ENCODE assay signal across 20 cellular contexts in genomic region chr15:58611731-58612676, GRCh38.
DNase-seq lines count a peak whose midpoint lies in the region; FAIRE-seq and TF ChIP-seq lines count a peak whose summit lies in the region.
"Had no signal": no experiment of that assay in that cellular context is flagged by ENCODE, and none has a peak within 500 bp of the region (broad histone marks: within the 10 kb centered on the region; RNA-seq: fewer than 3 reads in every experiment).

No MANE protein-coding gene starts in this region.

- H3K18ac ChIP-seq in H1 (ENCODE audit: extremely low read depth, low read length), result no peak overlapping the region
- no peak overlapping the region for H3K18ac ChIP-seq in trophoblast cell (ENCODE audit: low read length)

- H2BK120ac ChIP-seq in H1 (replicated peaks; ENCODE audit: low read depth, low read length) (no peak overlapping the region), trophoblast cell (ENCODE audit: insufficient read depth, low read length, poor library complexity) (no peak overlapping the region)

- H4K20me1 ChIP-seq in Loucy (ENCODE audit: insufficient read depth, low read length, poor library complexity, severe bottlenecking) (no peaks in the 10 kb centered on the region), H1 (replicated peaks in 1 of 2; ENCODE audit: control insufficient read depth in 1 of 2, insufficient read depth in 2 of 2, low read length in 2 of 2) (peaks cover 0 to 4% of the 10 kb centered on the region in 2 experiments)

- 0 out of 2 replicates have a peak, but pooled peaks cover 4% of the 10 kb centered on the region for H3K79me1 ChIP-seq in H1 (ENCODE audit: low read depth, low read length)
- H3K79me1 ChIP-seq in trophoblast cell (ENCODE audit: low read length), result no peaks in the 10 kb centered on the region

- WGBS in H1 (ENCODE audit: extremely low coverage in 1 of 2, insufficient coverage in 1 of 2, insufficient read length in 1 of 2, insufficient replicate concordance in 2 of 2, low coverage in 1 of 2, low lambda C conversion rate in 2 of 2, missing lambda C conversion rate in 1 of 2), 2 experiments, result 90% methylated on average over 6 of the region's 6 CpGs; no CpG with 5 or more reads in 1 of the 2 experiments
- no CpG with 5 or more reads among the region's 6 CpGs for WGBS in trophoblast cell (ENCODE audit: extremely low coverage, insufficient coverage, insufficient read length)

- no peak overlapping the region; the same call in 1 of the 2 replicates for H4K8ac ChIP-seq in H1 (ENCODE audit: extremely low read depth, insufficient read depth, low read length)
- no peak overlapping the region for H4K8ac ChIP-seq in trophoblast cell (ENCODE audit: low read depth, low read length)

- H2BK12ac ChIP-seq in H1 (ENCODE audit: low read depth, low read length) (no peak overlapping the region), trophoblast cell (ENCODE audit: low read length) (no peak overlapping the region)

- peaks cover 7% of the 10 kb centered on the region for H3K9me3 ChIP-seq in Loucy (ENCODE audit: insufficient read depth, low read depth, low read length)
- no peaks in the 10 kb centered on the region; a peak in 1 of 4 replicates for H3K9me3 ChIP-seq in H1 (ENCODE audit: insufficient read depth in 2 of 2, low read depth in 1 of 2, low read length in 1 of 2)
- H3K9me3 ChIP-seq in mucosa of rectum (ENCODE audit: control insufficient read depth in 2 of 2, low read length in 2 of 2), result no peaks in the 10 kb centered on the region
- H3K9me3 ChIP-seq in trophoblast cell (ENCODE audit: insufficient read depth, low read depth, low read length), result no peaks in the 10 kb centered on the region
- H3K9me3 ChIP-seq: thyroid gland had no signal

- no peaks in the 10 kb centered on the region for H3K27me3 ChIP-seq in Loucy (ENCODE audit: insufficient read depth, low read length, poor library complexity, severe bottlenecking)
- H3K27me3 ChIP-seq in H1 (replicated peaks in 1 of 4; ENCODE audit: control insufficient read depth in 3 of 4, extremely low read depth in 1 of 4, insufficient read depth in 3 of 4, low read length in 3 of 4), result no peaks in the 10 kb centered on the region
- no peaks in the 10 kb centered on the region for H3K27me3 ChIP-seq in mucosa of rectum (ENCODE audit: control insufficient read depth in 2 of 2, insufficient read depth in 2 of 2, low read length in 2 of 2)
- H3K27me3 ChIP-seq in trophoblast cell (ENCODE audit: insufficient read depth, low read length), result no peaks in the 10 kb centered on the region
- H3K27me3 ChIP-seq: dorsolateral prefrontal cortex, heart left ventricle, spleen, thyroid gland had no signal

- TF ChIP-seq RAD21 in H1 (IDR thresholded peaks at IDR 0.05 in 1 of 2, conservative IDR thresholded peaks at IDR 0.05 in 1 of 2; ENCODE audit: low read depth in 2 of 2, low read length in 2 of 2), result peak in 1 of 2 experiments; percentile 15; a peak in 1 of 4 replicates

- H4K12ac ChIP-seq in trophoblast cell (ENCODE audit: low read depth, low read length), result no peak overlapping the region

- H3K9ac ChIP-seq in Loucy (ENCODE audit: low read depth, low read length, poor library complexity, severe bottlenecking) (no peak overlapping the region), H1 (replicated peaks in 1 of 4; ENCODE audit: extremely low read depth in 1 of 4, low read depth in 3 of 4, low read length in 3 of 4) (no peak overlapping the region), mucosa of rectum (ENCODE audit: low read depth in 1 of 2, low read length in 2 of 2) (peak overlapping the region in 1 of 2 donors; percentile 9), trophoblast cell (ENCODE audit: low read length) (no peak overlapping the region)

- H2AFZ ChIP-seq in Loucy (ENCODE audit: low read length) (no peak overlapping the region), H1 (ENCODE audit: low read length) (no peak overlapping the region), trophoblast cell (ENCODE audit: insufficient read depth, low read length, poor library complexity) (no peak overlapping the region)

- POLR2A ChIA-PET in H1 (lab: Charles Lee; ENCODE audit: partially characterized antibody), result no interaction called here

- H3K79me2 ChIP-seq in Loucy (ENCODE audit: insufficient read depth, low read length) (peaks cover 47% of the 10 kb centered on the region), H1 (ENCODE audit: control insufficient read depth in 1 of 2, insufficient read depth in 2 of 2, low read length in 2 of 2) (peaks cover 0 to 4% of the 10 kb centered on the region in 2 experiments; a peak in 1 of 4 replicates), trophoblast cell (ENCODE audit: control insufficient read depth, insufficient read depth, low read length, poor library complexity) (no peaks in the 10 kb centered on the region)

- H2BK5ac ChIP-seq in H1 (ENCODE audit: low read depth, low read length) (no peak overlapping the region; the same call in 1 of the 2 replicates), trophoblast cell (ENCODE audit: low read depth, low read length, poor library complexity) (no peak overlapping the region)

- no peaks in the 10 kb centered on the region for H3K9me2 ChIP-seq in Loucy (replicated peaks; ENCODE audit: low read depth, low read length)

- H3K4me3 ChIP-seq in Loucy (ENCODE audit: low read length, poor library complexity, severe bottlenecking) (no peak overlapping the region), H1 (ENCODE audit: extremely low read depth in 1 of 4, insufficient read depth in 2 of 4, low read depth in 3 of 4, low read length in 4 of 4) (no peak overlapping the region), mucosa of rectum (ENCODE audit: low read length in 2 of 2) (no peak overlapping the region), trophoblast cell (ENCODE audit: low read depth, low read length) (no peak overlapping the region)
- H3K4me3 ChIP-seq: dorsolateral prefrontal cortex, heart left ventricle, spleen, thyroid gland had no signal

- peak overlapping the region; percentile 3 for H3K27ac ChIP-seq in C4-2B
- no peak overlapping the region for H3K27ac ChIP-seq in H1 (ENCODE audit: low read depth, low read length)
- H3K27ac ChIP-seq in mucosa of rectum (ENCODE audit: low read depth in 2 of 2, low read length in 2 of 2), result peak overlapping the region; percentile 53 to 64
- no peak overlapping the region for H3K27ac ChIP-seq in trophoblast cell (ENCODE audit: low read depth, low read length)
- H3K27ac ChIP-seq: heart left ventricle, spleen, thyroid gland had no signal

- no peak overlapping the region for H3K4me2 ChIP-seq in Loucy (ENCODE audit: low read depth, low read length, poor library complexity, severe bottlenecking)
- no peak overlapping the region for H3K4me2 ChIP-seq in H1 (ENCODE audit: insufficient read depth in 1 of 2, low read depth in 2 of 2, low read length in 2 of 2)
- H3K4me2 ChIP-seq in trophoblast cell (ENCODE audit: low read length), result no peak overlapping the region

- H3K4me1 ChIP-seq in Loucy (ENCODE audit: insufficient read depth, low read length, poor library complexity, severe bottlenecking) (peaks cover 32% of the 10 kb centered on the region), H1 (replicated peaks in 1 of 4; ENCODE audit: control insufficient read depth in 3 of 4, insufficient read depth in 4 of 4, low read length in 3 of 4) (no peaks in the 10 kb centered on the region), mucosa of rectum (ENCODE audit: control insufficient read depth in 2 of 2, insufficient read depth in 2 of 2, low read length in 2 of 2) (peaks cover 11 to 15% of the 10 kb centered on the region in 2 donors), trophoblast cell (ENCODE audit: control insufficient read depth in 1 of 2, insufficient read depth in 2 of 2, low read length in 2 of 2) (peaks cover 0 to 5% of the 10 kb centered on the region in 2 experiments)
- H3K4me1 ChIP-seq: thyroid gland had no signal

- no peak overlapping the region for H2BK15ac ChIP-seq in H1 (ENCODE audit: low read length)

- TF ChIP-seq EP300 in H1 (IDR thresholded peaks at IDR 0.05; ENCODE audit: borderline replicate concordance in 1 of 2, low read depth in 2 of 2, low read length in 2 of 2), result no peak

- TF ChIP-seq CTCF in C4-2B (conservative IDR thresholded peaks at IDR 0.05) (no peak), Loucy (conservative IDR thresholded peaks at IDR 0.05; ENCODE audit: low read length) (peak; percentile 39), H1 (IDR thresholded peaks at IDR 0.05; ENCODE audit: control extremely low read depth in 1 of 3, insufficient read depth in 1 of 3, low read depth in 1 of 3, low read length in 3 of 3) (peak in 2 of 3 experiments; percentile 5 to 13; a peak in 2 of 4 replicates)

- no peak for DNase-seq in H1 (ENCODE audit: low read depth in 1 of 2, low spot score in 2 of 2)
- DNase-seq in trophoblast cell, result no peak
- no peak for DNase-seq in AML-193 (lab: John Stamatoyannopoulos, UW)
- no peak for DNase-seq in cortex of kidney (lab: John Stamatoyannopoulos, UW)
- no peak for DNase-seq in NCI-H146 treated with DMSO at 0.1 percent for 48 hours (lab: John Stamatoyannopoulos, UW; ENCODE audit: unreplicated experiment)
- DNase-seq: ACHN; activated CD8-positive, alpha-beta memory T cell treated with anti-CD3 and anti-CD28 coated beads for 24 hours; activated naive CD8-positive, alpha-beta T cell treated with anti-CD3 and anti-CD28 coated beads, Interleukin-2, amount 10 ng/mL, durations not matched to agents 7 days and 5 days; CD8-positive, alpha-beta memory T cell; DMS79 treated with DMSO at 0.1 percent for 48 hours; dorsolateral prefrontal cortex; heart left ventricle; MV-4-11; NCI-H187 treated with DMSO at 0.1 percent for 48 hours; spleen; thyroid gland had no signal

- no peak for TF ChIP-seq POLR2A in H1 (IDR thresholded peaks at IDR 0.05; ENCODE audit: control extremely low read depth in 1 of 2, low read depth in 2 of 2, low read length in 2 of 2)

- H3K23me2 ChIP-seq in H1 (ENCODE audit: low read depth, low read length), result peaks cover 3% of the 10 kb centered on the region; the same call in 1 of the 2 replicates

- no peak overlapping the region for H2BK20ac ChIP-seq in H1 (ENCODE audit: low read length)

- CTCF ChIA-PET in H1 (lab: Charles Lee; ENCODE audit: partially characterized antibody), result interaction anchor here (0.9 to 1.2 kb wide), 2 partner anchors 23 to 85 kb away, joined by 3 to 4 read pairs; no protein-coding TSS in a partner anchor

- H2AK5ac ChIP-seq in H1 (ENCODE audit: low read depth, low read length) (no peak overlapping the region), trophoblast cell (ENCODE audit: low read length) (no peak overlapping the region)

- H3K23ac ChIP-seq in H1 (ENCODE audit: insufficient read length), result no peak overlapping the region
- H3K23ac ChIP-seq in trophoblast cell (ENCODE audit: low read length), result no peak overlapping the region

- no peak for FAIRE-seq in H1 (lab: Jason Lieb, UNC)
- FAIRE-seq: islet of Langerhans had no signal

- H4K91ac ChIP-seq in H1 (replicated peaks; ENCODE audit: insufficient read length, low read length) (no peak overlapping the region), trophoblast cell (ENCODE audit: low read depth, low read length) (no peak overlapping the region)

- H3K4ac ChIP-seq in H1 (replicated peaks; ENCODE audit: insufficient read length, low read depth, low read length) (no peak overlapping the region), trophoblast cell (ENCODE audit: low read depth, low read length) (no peak overlapping the region)

- H4K5ac ChIP-seq in H1 (ENCODE audit: insufficient read length, low read depth, low read length), result no peak overlapping the region

- H3K36me3 ChIP-seq in Loucy (ENCODE audit: insufficient read depth, low read length) (peaks cover 65% of the 10 kb centered on the region), H1 (ENCODE audit: control insufficient read depth in 2 of 4, insufficient read depth in 4 of 4, low read length in 3 of 4) (peaks cover 0 to 9% (median 0%) of the 10 kb centered on the region in 4 experiments; a peak in 2 of 8 replicates), mucosa of rectum (ENCODE audit: control insufficient read depth in 2 of 2, insufficient read depth in 2 of 2, low read length in 2 of 2) (peaks cover 0 to 23% of the 10 kb centered on the region in 2 donors), trophoblast cell (ENCODE audit: control insufficient read depth in 1 of 2, insufficient read depth in 2 of 2, low read length in 2 of 2) (peaks cover 6 to 12% of the 10 kb centered on the region in 2 experiments)

- H3K14ac ChIP-seq in H1 (ENCODE audit: insufficient read length), result no peak overlapping the region
- no peak overlapping the region for H3K14ac ChIP-seq in trophoblast cell (ENCODE audit: low read length)

- H3F3A ChIP-seq in Loucy (ENCODE audit: low read depth), result peaks cover 3% of the 10 kb centered on the region; the same call in 1 of the 2 replicates

- no peak overlapping the region for H3K56ac ChIP-seq in H1 (replicated peaks; ENCODE audit: insufficient read length, low read depth, low read length)

Comparison
In these comparisons a context has a peak if more than half of its experiments do, and no peak if none do; other contexts are left out.
1. H3K27ac ChIP-seq: peak in C4-2B (single experiment) and mucosa of rectum (2 of 2); none in H1 (single experiment) and trophoblast cell (single experiment).